ENCODE assay signal across 4 cellular contexts in the genomic region with DNA sequence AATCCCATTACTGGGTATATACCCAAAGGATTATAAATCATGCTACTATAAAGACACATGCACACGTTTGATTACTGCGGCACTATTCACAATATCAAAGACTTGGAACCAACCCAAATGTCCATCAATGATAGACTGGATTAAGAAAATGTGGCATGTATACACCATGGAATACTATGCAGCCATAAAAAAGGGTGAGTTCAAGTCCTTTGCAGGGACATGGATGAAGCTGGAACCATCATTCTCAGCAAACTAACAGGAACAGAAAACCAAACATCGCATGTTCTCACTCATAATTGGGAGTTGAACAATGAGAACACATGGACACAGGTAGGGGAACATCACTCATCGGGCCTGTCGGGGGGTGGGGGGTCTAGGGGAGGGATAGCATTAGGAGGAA. TPM values are rescaled to one million over a fixed set of nuclear protein-coding genes. Genes with fewer than 3 reads are reported as not detected.
"Had no signal": no experiment of that assay in that cellular context is flagged by ENCODE, and none has a peak within 500 bp of the region (broad histone marks: within the 10 kb centered on the region; RNA-seq: fewer than 3 reads in every experiment).

No MANE protein-coding gene starts in this region.

RNA-seq across cellular contexts. Expression of a gene that starts 54.7 kb away (rescaled TPM):
- total RNA-seq: HepG2, HT-29, HT1080, IMR-90 had no signal
- polyA plus RNA-seq: HepG2, IMR-90 had no signal
